15 cellular contexts compared by ENCODE assay signal in the genomic region with DNA sequence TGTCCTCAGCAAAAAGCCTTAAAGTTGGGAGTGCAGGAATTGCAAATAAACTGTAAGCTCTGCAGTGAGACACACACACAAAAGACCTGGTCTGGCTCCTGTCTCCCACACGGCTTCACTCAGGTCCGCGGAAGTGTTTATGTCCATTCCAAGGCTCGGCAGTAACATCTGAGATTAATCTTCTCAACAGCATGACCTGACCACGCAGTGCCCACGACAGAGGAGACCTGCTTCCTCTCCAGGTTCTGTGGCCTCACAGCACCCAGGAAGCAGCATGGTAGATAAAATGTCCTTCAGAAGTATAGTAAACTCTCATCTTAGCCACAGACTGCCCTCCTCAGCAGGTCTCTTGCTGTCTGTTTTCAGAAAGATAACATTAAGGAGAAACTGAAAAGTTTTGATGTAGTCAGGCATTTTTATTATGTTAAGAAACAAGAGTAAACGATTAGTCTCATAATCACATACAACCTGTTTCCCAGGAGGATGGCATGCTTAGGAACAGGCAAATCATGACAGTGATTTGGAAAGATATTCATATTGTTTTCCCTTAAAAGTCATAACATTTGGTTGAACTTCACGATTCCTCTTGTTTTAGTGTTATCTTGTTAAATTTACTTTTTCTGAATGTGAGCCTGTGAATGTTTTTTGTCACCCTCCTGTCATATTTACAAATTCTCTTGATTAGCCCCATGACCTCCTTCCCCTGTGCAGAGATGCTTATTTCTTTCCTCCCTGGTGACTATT. TPM values are rescaled to one million over a fixed set of nuclear protein-coding genes. Genes with fewer than 3 reads are reported as not detected.
DNase-seq lines count a peak whose midpoint lies in the region; ATAC-seq and TF ChIP-seq lines count a peak whose summit lies in the region.
"Had no signal": no experiment of that assay in that cellular context is flagged by ENCODE, and none has a peak within 500 bp of the region (broad histone marks: within the 10 kb centered on the region; RNA-seq: fewer than 3 reads in every experiment).

No MANE protein-coding gene starts in this region.

- H3K4me1 Mint-ChIP-seq in activated CD8-positive, alpha-beta T cell treated with anti-CD3 and anti-CD28 coated beads, Interleukin-2, amount 10 ng/mL, durations not matched to agents 7 days and 5 days (ENCODE audit: low read depth), result peaks cover 28% of the 10 kb centered on the region
- H3K4me1 Mint-ChIP-seq in activated CD8-positive, alpha-beta T cell treated with anti-CD3 and anti-CD28 coated beads for 36 hours (ENCODE audit: low read depth), result peaks cover 3% of the 10 kb centered on the region
- peaks cover 58% of the 10 kb centered on the region for H3K4me1 Mint-ChIP-seq in nephron

- peaks cover 3% of the 10 kb centered on the region for H3K27me3 Mint-ChIP-seq in activated CD8-positive, alpha-beta T cell treated with anti-CD3 and anti-CD28 coated beads, Interleukin-2, amount 10 ng/mL, durations not matched to agents 7 days and 5 days (ENCODE audit: low read depth)
- no peaks in the 10 kb centered on the region for H3K27me3 Mint-ChIP-seq in activated CD8-positive, alpha-beta T cell treated with anti-CD3 and anti-CD28 coated beads for 36 hours
- H3K27me3 Mint-ChIP-seq in nephron (ENCODE audit: low read depth), result no peaks in the 10 kb centered on the region

- no peaks in the 10 kb centered on the region for H3K9me3 ChIP-seq in esophagus (ENCODE audit: control insufficient read depth in 2 of 2, insufficient read depth in 1 of 2, low read depth in 1 of 2, low read length in 1 of 2)
- H3K9me3 ChIP-seq in uterus, result no peaks in the 10 kb centered on the region
- H3K9me3 ChIP-seq: HAP-1 had no signal

- H3K27ac Mint-ChIP-seq in activated CD8-positive, alpha-beta T cell treated with anti-CD3 and anti-CD28 coated beads, Interleukin-2, amount 10 ng/mL, durations not matched to agents 7 days and 5 days, result peak overlapping the region; percentile 24
- no peak overlapping the region for H3K27ac Mint-ChIP-seq in activated CD8-positive, alpha-beta T cell treated with anti-CD3 and anti-CD28 coated beads for 36 hours
- H3K27ac Mint-ChIP-seq in nephron, result peak overlapping the region; percentile 82 to 90 (median 85)
- H3K27ac Mint-ChIP-seq: activated CD4-positive, alpha-beta T cell treated with anti-CD3 and anti-CD28 coated beads, Interleukin-2, amount 10 ng/mL, durations not matched to agents 24 days and 14 days had no signal

- WGBS in esophagus, 2 donors, result 69 to 71% methylated on average over 8 of the region's 8 CpGs

- H3K4me1 ChIP-seq in esophagus (ENCODE audit: control insufficient read depth in 2 of 2, insufficient read depth in 2 of 2, low read length in 1 of 2) (peaks cover 0 to 2% of the 10 kb centered on the region in 2 donors), uterus (peaks cover 4 to 6% of the 10 kb centered on the region in 2 donors)
- H3K4me1 ChIP-seq: HAP-1 had no signal

- TF ChIP-seq POLR2A in uterus (IDR thresholded peaks at IDR 0.05), result no peak

- TF ChIP-seq CTCF in activated CD8-positive, alpha-beta T cell treated with anti-CD3 and anti-CD28 coated beads for 36 hours (IDR thresholded peaks at IDR 0.05), result no peak
- TF ChIP-seq CTCF in nephron (IDR thresholded peaks at IDR 0.05; ENCODE audit: unreplicated experiment in 3 of 3) (no peak), uterus (IDR thresholded peaks at IDR 0.05) (no peak)

- H3K27ac ChIP-seq in esophagus (ENCODE audit: low read depth in 2 of 2, low read length in 1 of 2) (peak overlapping the region; percentile 41 to 44), uterus (peak overlapping the region; percentile 68 to 82)

- H3K27me3 ChIP-seq in esophagus (ENCODE audit: control insufficient read depth in 1 of 2, insufficient read depth in 2 of 2, low read length in 2 of 2) (no peaks in the 10 kb centered on the region), uterus (no peaks in the 10 kb centered on the region)

- no peaks in the 10 kb centered on the region for H3K9me3 Mint-ChIP-seq in activated CD8-positive, alpha-beta T cell treated with anti-CD3 and anti-CD28 coated beads, Interleukin-2, amount 10 ng/mL, durations not matched to agents 7 days and 5 days (ENCODE audit: insufficient read depth)
- no peaks in the 10 kb centered on the region for H3K9me3 Mint-ChIP-seq in activated CD8-positive, alpha-beta T cell treated with anti-CD3 and anti-CD28 coated beads for 36 hours
- no peaks in the 10 kb centered on the region for H3K9me3 Mint-ChIP-seq in nephron
- H3K9me3 Mint-ChIP-seq: activated CD4-positive, alpha-beta T cell treated with anti-CD3 and anti-CD28 coated beads, Interleukin-2, amount 10 ng/mL, durations not matched to agents 24 days and 14 days had no signal

- peak; percentile 32 for DNase-seq in activated CD8-positive, alpha-beta T cell treated with anti-CD3 and anti-CD28 coated beads, Interleukin-2, amount 10 ng/mL, durations not matched to agents 7 days and 5 days
- DNase-seq in activated CD8-positive, alpha-beta T cell treated with anti-CD3 and anti-CD28 coated beads for 36 hours, result no peak
- peak; percentile 44 to 46 for DNase-seq in uterus
- DNase-seq in GOT3 (lab: John Stamatoyannopoulos, UW), result no peak
- no peak for DNase-seq in cerebellar nuclear complex (lab: John Stamatoyannopoulos, UW)
- DNase-seq: 8988T; activated CD4-positive, alpha-beta T cell treated with anti-CD3 and anti-CD28 coated beads, Interleukin-2, amount 10 ng/mL, durations not matched to agents 24 days and 14 days; activated gamma-delta T cell treated with Interleukin-2 at 50 U/mL for 16 hours; NCI-H146; occipital lobe; stimulated activated CD4-positive, alpha-beta T cell treated with anti-CD3 and anti-CD28 coated beads, Interleukin-4, amount 100 ng/mL, for 4 hours had no signal

- CTCF ChIA-PET in activated CD8-positive, alpha-beta T cell treated with anti-CD3 and anti-CD28 coated beads, Interleukin-2, amount 10 ng/mL, durations not matched to agents 7 days and 5 days (lab: Charles Lee), result interaction anchor here (1.0 to 3.4 kb wide), 2 partner anchors 167 to 169 kb away, joined by 5 to 43 read pairs; a partner anchor contains a TSS
- CTCF ChIA-PET in activated CD8-positive, alpha-beta T cell treated with anti-CD3 and anti-CD28 coated beads for 36 hours (lab: Charles Lee), result interaction anchor here (1.7 kb wide), 1 partner anchor 14 kb away, joined by 5 read pairs; no protein-coding TSS in a partner anchor

- intact Hi-C loops in activated CD8-positive, alpha-beta T cell treated with anti-CD3 and anti-CD28 coated beads for 36 hours (cut with micrococcal nuclease), result loop anchor here (10.0 kb wide), 1 partner anchor 167 kb away; a partner anchor contains a TSS
- intact Hi-C loops in uterus (cut with DNase I; ENCODE audit: low total_unique reads), result loop anchor here (5.0 kb wide), 1 partner anchor 170 kb away; a partner anchor contains a TSS

- H3K36me3 Mint-ChIP-seq in activated CD8-positive, alpha-beta T cell treated with anti-CD3 and anti-CD28 coated beads, Interleukin-2, amount 10 ng/mL, durations not matched to agents 7 days and 5 days (ENCODE audit: low read depth), result no peaks in the 10 kb centered on the region
- no peaks in the 10 kb centered on the region for H3K36me3 Mint-ChIP-seq in activated CD8-positive, alpha-beta T cell treated with anti-CD3 and anti-CD28 coated beads for 36 hours (ENCODE audit: low read depth)
- no peaks in the 10 kb centered on the region for H3K36me3 Mint-ChIP-seq in nephron (ENCODE audit: low read depth)

- ATAC-seq in activated CD8-positive, alpha-beta T cell treated with anti-CD3 and anti-CD28 coated beads, Interleukin-2, amount 10 ng/mL, durations not matched to agents 7 days and 5 days, result peak; percentile 70
- no peak for ATAC-seq in activated CD8-positive, alpha-beta T cell treated with anti-CD3 and anti-CD28 coated beads for 36 hours
- no peak for ATAC-seq in GM18870 (IDR thresholded peaks at IDR 0.05; ENCODE audit: unreplicated experiment)

- H3K4me3 ChIP-seq in esophagus (ENCODE audit: low read depth in 1 of 2, low read length in 2 of 2) (no peak overlapping the region), uterus (no peak overlapping the region)
- H3K4me3 ChIP-seq: HAP-1 had no signal

- no peaks in the 10 kb centered on the region for H3K36me3 ChIP-seq in esophagus (ENCODE audit: control insufficient read depth in 2 of 2, insufficient read depth in 2 of 2, low read length in 1 of 2)
- H3K36me3 ChIP-seq in uterus, result no peaks in the 10 kb centered on the region
- H3K36me3 ChIP-seq: HAP-1 had no signal

- POLR2A ChIA-PET in activated CD8-positive, alpha-beta T cell treated with anti-CD3 and anti-CD28 coated beads, Interleukin-2, amount 10 ng/mL, durations not matched to agents 7 days and 5 days (lab: Charles Lee), result no interaction called here
- POLR2A ChIA-PET in activated CD8-positive, alpha-beta T cell treated with anti-CD3 and anti-CD28 coated beads for 36 hours (lab: Charles Lee), result no interaction called here

- no peak overlapping the region for H3K4me3 Mint-ChIP-seq in activated CD8-positive, alpha-beta T cell treated with anti-CD3 and anti-CD28 coated beads, Interleukin-2, amount 10 ng/mL, durations not matched to agents 7 days and 5 days
- H3K4me3 Mint-ChIP-seq in activated CD8-positive, alpha-beta T cell treated with anti-CD3 and anti-CD28 coated beads for 36 hours, result no peak overlapping the region
- H3K4me3 Mint-ChIP-seq in nephron, result no peak overlapping the region
- H3K4me3 Mint-ChIP-seq: activated CD4-positive, alpha-beta T cell treated with anti-CD3 and anti-CD28 coated beads, Interleukin-2, amount 10 ng/mL, durations not matched to agents 24 days and 14 days had no signal

RNA-seq across cellular contexts. Expression of a gene that starts 34.6 kb away (rescaled TPM):
- not detected for total RNA-seq in activated CD8-positive, alpha-beta T cell treated with anti-CD3 and anti-CD28 coated beads, Interleukin-2, amount 10 ng/mL, durations not matched to agents 7 days and 5 days
- not detected for total RNA-seq in activated CD8-positive, alpha-beta T cell treated with anti-CD3 and anti-CD28 coated beads for 36 hours
- not detected for polyA plus RNA-seq in esophagus
- not detected for total RNA-seq in uterus
- total RNA-seq: activated CD4-positive, alpha-beta T cell treated with anti-CD3 and anti-CD28 coated beads, Interleukin-2, amount 10 ng/mL, durations not matched to agents 24 days and 14 days; occipital lobe had no signal

Comparison
In these comparisons a context has a peak if more than half of its experiments do, and no peak if none do; other contexts are left out.
1. DNase-seq: peak in activated CD8-positive, alpha-beta T cell treated with anti-CD3 and anti-CD28 coated beads, Interleukin-2, amount 10 ng/mL, durations not matched to agents 7 days and 5 days (single experiment) and uterus (2 of 2); none in activated CD8-positive, alpha-beta T cell treated with anti-CD3 and anti-CD28 coated beads for 36 hours (single experiment), GOT3 (single experiment) and cerebellar nuclear complex (0 of 2).